13 cellular contexts compared by ENCODE assay signal in the genomic region with DNA sequence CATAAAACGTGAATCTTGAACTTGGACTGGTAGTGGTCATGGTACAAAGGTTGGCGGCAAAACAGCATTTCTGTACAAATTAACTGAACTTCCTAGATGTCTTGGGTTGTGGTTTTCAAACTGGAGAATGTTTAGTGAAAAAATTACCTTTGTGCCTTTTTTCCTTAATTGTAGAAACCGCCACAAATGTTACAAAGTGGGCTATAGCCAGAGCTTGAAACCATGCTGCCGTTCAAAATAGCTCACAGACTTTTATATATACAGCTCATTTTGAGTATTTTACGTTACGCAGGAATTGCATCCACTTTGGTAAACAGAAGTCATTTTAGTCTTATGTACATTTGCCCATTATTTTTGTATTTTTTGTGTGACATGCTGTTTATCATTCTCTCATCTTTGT. TPM values are rescaled to one million over a fixed set of nuclear protein-coding genes. Genes with fewer than 3 reads are reported as not detected.
DNase-seq lines count a peak whose midpoint lies in the region; ATAC-seq and TF ChIP-seq lines count a peak whose summit lies in the region.
"Had no signal": no experiment of that assay in that cellular context is flagged by ENCODE, and none has a peak within 500 bp of the region (broad histone marks: within the 10 kb centered on the region; RNA-seq: fewer than 3 reads in every experiment).

No MANE protein-coding gene starts in this region.

- no peak overlapping the region for H3K4me3 ChIP-seq in aorta (ENCODE audit: low read length in 2 of 2)

- no peak for ATAC-seq in activated T-helper 17 cell treated with anti-CD3 and anti-CD28 coated beads, Interleukin-2, amount 50 U/mL, for 72 hours (replicated peaks)
- no peak for ATAC-seq in HG02763 (IDR thresholded peaks at IDR 0.05; ENCODE audit: unreplicated experiment)
- ATAC-seq in aorta (ENCODE audit: low FRiP score) = no peak

- no peak overlapping the region for H3K27ac Mint-ChIP-seq in activated T-helper 17 cell treated with anti-CD3 and anti-CD28 coated beads, Interleukin-2, amount 50 U/mL, for 72 hours
- no peak overlapping the region for H3K27ac Mint-ChIP-seq in immature natural killer cell
- no peak overlapping the region for H3K27ac Mint-ChIP-seq in progenitor cell of endocrine pancreas

- peak; percentile 41 for DNase-seq in H4 (ENCODE audit: low spot score)
- no peak for DNase-seq in immature natural killer cell
- no peak for DNase-seq in progenitor cell of endocrine pancreas (ENCODE audit: low spot score, unreplicated experiment)
- DNase-seq in aorta = no peak
- no peak for DNase-seq in islet precursor cell
- DNase-seq in NCI-H524 (lab: John Stamatoyannopoulos, UW) = no peak
- DNase-seq: amniotic stem cell; effector CD4-positive, alpha-beta T cell; hypothalamus; NCI-H446 had no signal

- no peaks in the 10 kb centered on the region for H3K36me3 ChIP-seq in aorta (ENCODE audit: control insufficient read depth in 1 of 2, insufficient read depth in 2 of 2, low read length in 1 of 2)
- H3K36me3 ChIP-seq: suprapubic skin had no signal

- intact Hi-C loops in aorta (cut with DNase I) = no loop called here

- H3K4me1 Mint-ChIP-seq in activated T-helper 17 cell treated with anti-CD3 and anti-CD28 coated beads, Interleukin-2, amount 50 U/mL, for 72 hours = no peaks in the 10 kb centered on the region
- H3K4me1 Mint-ChIP-seq in immature natural killer cell (peaks cover 16 to 23% of the 10 kb centered on the region in 2 donors), progenitor cell of endocrine pancreas (ENCODE audit: low read depth) (peaks cover 21% of the 10 kb centered on the region)

- TF ChIP-seq CTCF in progenitor cell of endocrine pancreas (IDR thresholded peaks at IDR 0.05; ENCODE audit: unreplicated experiment) = no peak

- H3K27me3 Mint-ChIP-seq in activated T-helper 17 cell treated with anti-CD3 and anti-CD28 coated beads, Interleukin-2, amount 50 U/mL, for 72 hours = peaks cover 13% of the 10 kb centered on the region
- H3K27me3 Mint-ChIP-seq in immature natural killer cell (ENCODE audit: low read depth in 3 of 3) (peaks cover 4 to 13% (median 11%) of the 10 kb centered on the region in 3 donors), progenitor cell of endocrine pancreas (peaks cover 4% of the 10 kb centered on the region)

- H3K27ac ChIP-seq in aorta (ENCODE audit: low read depth in 1 of 2, low read length in 2 of 2) = no peak overlapping the region
- H3K27ac ChIP-seq: suprapubic skin had no signal

- no peaks in the 10 kb centered on the region for H3K36me3 Mint-ChIP-seq in activated T-helper 17 cell treated with anti-CD3 and anti-CD28 coated beads, Interleukin-2, amount 50 U/mL, for 72 hours (ENCODE audit: low read depth)
- H3K36me3 Mint-ChIP-seq in immature natural killer cell (no peaks in the 10 kb centered on the region), progenitor cell of endocrine pancreas (ENCODE audit: insufficient read depth) (peaks cover 2% of the 10 kb centered on the region)

- H3K27me3 ChIP-seq in aorta (ENCODE audit: control insufficient read depth in 1 of 2, insufficient read depth in 2 of 2, low read length in 1 of 2) = no peaks in the 10 kb centered on the region
- H3K27me3 ChIP-seq: suprapubic skin had no signal

- 84 to 91% methylated on average over 6 of the region's 6 CpGs for WGBS in aorta, 2 donors

- no peaks in the 10 kb centered on the region for H3K4me1 ChIP-seq in aorta (ENCODE audit: control insufficient read depth in 1 of 2, insufficient read depth in 2 of 2, low read length in 2 of 2)

- H3K4me3 Mint-ChIP-seq in activated T-helper 17 cell treated with anti-CD3 and anti-CD28 coated beads, Interleukin-2, amount 50 U/mL, for 72 hours = peak overlapping the region; percentile 88
- H3K4me3 Mint-ChIP-seq in immature natural killer cell = peak overlapping the region; percentile 68 to 99 (median 94)
- H3K4me3 Mint-ChIP-seq in progenitor cell of endocrine pancreas (ENCODE audit: low read depth) = peak overlapping the region; percentile 93

- no peaks in the 10 kb centered on the region for H3K9me3 ChIP-seq in aorta (ENCODE audit: control insufficient read depth, low read length)
- H3K9me3 ChIP-seq: suprapubic skin had no signal

- no peaks in the 10 kb centered on the region for H3K9me3 Mint-ChIP-seq in activated T-helper 17 cell treated with anti-CD3 and anti-CD28 coated beads, Interleukin-2, amount 50 U/mL, for 72 hours
- no peaks in the 10 kb centered on the region for H3K9me3 Mint-ChIP-seq in immature natural killer cell
- peaks cover 4% of the 10 kb centered on the region for H3K9me3 Mint-ChIP-seq in progenitor cell of endocrine pancreas (ENCODE audit: low read depth)

RNA-seq across cellular contexts. Expression of a gene that starts 1.9 kb away (rescaled TPM):
- total RNA-seq in H4 (2014; rRNA removed; shearing (Covaris generic)) = 2.2 and 2.9 TPM in 2 replicates
- total RNA-seq in activated T-helper 17 cell treated with anti-CD3 and anti-CD28 coated beads, Interleukin-2, amount 50 U/mL, for 72 hours = 1 to 10 TPM; 3.2 to 4.0 TPM
- polyA plus RNA-seq in immature natural killer cell (1 to 10 TPM in 2 of 3 donors, under 1 TPM in 1; 0.75 to 5.6 (median 4.7) TPM), aorta (10 to 100 TPM; 10.8 to 11.6 TPM)
- total RNA-seq in progenitor cell of endocrine pancreas (105 and 110 TPM in 2 replicates), aorta (10 to 100 TPM; 24.4 to 24.8 TPM)
